Comparison of ENCODE assay signal across 21 cellular contexts in genomic region chr5:51433052-51433710, GRCh38. TPM values are rescaled to one million over a fixed set of nuclear protein-coding genes. Genes with fewer than 3 reads are reported as not detected.
DNase-seq lines count a peak whose midpoint lies in the region; FAIRE-seq and TF ChIP-seq lines count a peak whose summit lies in the region.
"Had no signal": no experiment of that assay in that cellular context is flagged by ENCODE, and none has a peak within 500 bp of the region (broad histone marks: within the 10 kb centered on the region; RNA-seq: fewer than 3 reads in every experiment).

No MANE protein-coding gene starts in this region.

- H3K4me1 ChIP-seq in endothelial cell of umbilical vein (ENCODE audit: control insufficient read depth, extremely low read depth, insufficient read depth, low read length): no peaks in the 10 kb centered on the region
- H3K4me1 ChIP-seq in small intestine (ENCODE audit: control insufficient read depth in 2 of 2, insufficient read depth in 1 of 2, low read depth in 1 of 2, low read length in 1 of 2): no peaks in the 10 kb centered on the region
- H3K4me1 ChIP-seq: SJSA1 had no signal

- H4K20me1 ChIP-seq in endothelial cell of umbilical vein (replicated peaks; ENCODE audit: control insufficient read depth, extremely low read depth, insufficient read depth, low read length): no peaks in the 10 kb centered on the region

- no peak overlapping the region for H3K4me3 ChIP-seq in endothelial cell of umbilical vein (replicated peaks in 1 of 3; ENCODE audit: insufficient read depth in 1 of 3, low read depth in 1 of 3, low read length in 3 of 3)
- H3K4me3 ChIP-seq in small intestine (ENCODE audit: low read depth in 1 of 2, low read length in 2 of 2): no peak overlapping the region
- H3K4me3 ChIP-seq: K562, SJSA1 had no signal

- WGBS in small intestine, 3 donors: 41 to 49% (median 45%) methylated on average over 3 of the region's 3 CpGs

- POLR2A ChIA-PET in endothelial cell of umbilical vein (lab: Charles Lee): no interaction called here

- H3K27ac ChIP-seq in endothelial cell of umbilical vein (ENCODE audit: insufficient read depth, low read depth, low read length) (no peak overlapping the region), small intestine (ENCODE audit: low read depth in 1 of 2, low read length in 1 of 2) (no peak overlapping the region)
- H3K27ac ChIP-seq: SJSA1 had no signal

- H3K36me3 ChIP-seq in endothelial cell of umbilical vein (ENCODE audit: control insufficient read depth in 2 of 2, extremely low read depth in 1 of 2, insufficient read depth in 2 of 2, low read length in 2 of 2) (no peaks in the 10 kb centered on the region), small intestine (ENCODE audit: control insufficient read depth in 2 of 2, insufficient read depth in 2 of 2, low read length in 2 of 2) (no peaks in the 10 kb centered on the region)
- H3K36me3 ChIP-seq: BE2C, SJSA1 had no signal

- peak overlapping the region; percentile 6 for H3K4me2 ChIP-seq in endothelial cell of umbilical vein (ENCODE audit: insufficient read depth, low read length)

- TF ChIP-seq POLR2A in endothelial cell of umbilical vein (IDR thresholded peaks at IDR 0.05; ENCODE audit: low read depth, low read length): no peak
- TF ChIP-seq POLR2A in GM12892 (IDR thresholded peaks at IDR 0.05; ENCODE audit: low read depth, low read length): no peak

- H3K9me1 ChIP-seq in endothelial cell of umbilical vein (replicated peaks; ENCODE audit: control insufficient read depth, extremely low read depth, insufficient read depth, low read length): no peaks in the 10 kb centered on the region

- no peak overlapping the region for H3K9ac ChIP-seq in endothelial cell of umbilical vein (replicated peaks; ENCODE audit: extremely low read depth, insufficient read depth, low read length)

- CTCF ChIA-PET in endothelial cell of umbilical vein (lab: Charles Lee): no interaction called here

- intact Hi-C loops in endothelial cell of umbilical vein (cut with micrococcal nuclease): loop anchor here (1.0 kb wide), 1 partner anchor 47 kb away; no protein-coding TSS in a partner anchor

- H2AFZ ChIP-seq in endothelial cell of umbilical vein (ENCODE audit: low read depth, low read length): no peak overlapping the region

- no peak for TF ChIP-seq CTCF in endothelial cell of umbilical vein (IDR thresholded peaks at IDR 0.05; ENCODE audit: extremely low read depth in 1 of 2, insufficient read depth in 1 of 2, low read depth in 1 of 2, low read length in 2 of 2)

- FAIRE-seq in RCC 7860 (lab: Jason Lieb, UNC): no peak
- no peak for FAIRE-seq in endothelial cell of umbilical vein (lab: Jason Lieb, UNC)
- peak; percentile 5 for FAIRE-seq in small intestine (lab: Jason Lieb, UNC)
- no peak for FAIRE-seq in GM12892 (lab: Jason Lieb, UNC)
- FAIRE-seq: GM18507, H54, K562 had no signal

- H3K27me3 ChIP-seq in endothelial cell of umbilical vein (ENCODE audit: control insufficient read depth in 2 of 2, insufficient read depth in 2 of 2, low read length in 2 of 2) (no peaks in the 10 kb centered on the region), small intestine (ENCODE audit: control insufficient read depth in 2 of 2, insufficient read depth in 2 of 2, low read length in 2 of 2) (no peaks in the 10 kb centered on the region)
- H3K27me3 ChIP-seq: BE2C, SJSA1 had no signal

- dilution Hi-C loops in endothelial cell of umbilical vein (cut with MboI; ENCODE audit: extremely low pct_ligation_motif_present, low sequenced_read_pairs): no loop called here

- no peaks in the 10 kb centered on the region for H3K9me3 ChIP-seq in endothelial cell of umbilical vein (replicated peaks; ENCODE audit: control insufficient read depth, insufficient read depth, low read length)
- no peaks in the 10 kb centered on the region for H3K9me3 ChIP-seq in small intestine (ENCODE audit: control insufficient read depth, low read depth)
- H3K9me3 ChIP-seq: BE2C, SJSA1 had no signal

- DNase-seq in ELR (ENCODE audit: low read depth) (peak; percentile 46), RCC 7860 (ENCODE audit: low spot score) (peak; percentile 6), endothelial cell of umbilical vein (ENCODE audit: low read depth, low spot score) (peak; percentile 37), small intestine (peak; percentile 8), SK-N-DZ (ENCODE audit: low spot score) (no peak), GM12892 (ENCODE audit: insufficient read length) (no peak), NCI-H82 treated with DMSO at 0.1 percent for 48 hours (lab: John Stamatoyannopoulos, UW; ENCODE audit: unreplicated experiment) (no peak)
- DNase-seq in stimulated activated naive CD4-positive, alpha-beta T cell (lab: John Stamatoyannopoulos, UW): no peak
- DNase-seq: BE2C; CD4-positive, alpha-beta memory T cell; NCI-H1092; NCI-H1694; NCI-H82 had no signal

- BruUV-seq in endothelial cell of umbilical vein (replicated peaks; lab: Mats Ljungman, UMichigan): no TSS peak

- no peaks in the 10 kb centered on the region for H3K79me2 ChIP-seq in endothelial cell of umbilical vein (ENCODE audit: control insufficient read depth, insufficient read depth, low read length)

TF ChIP-seq in endothelial cell of umbilical vein, 7 proteins besides CTCF, POLR2A, EP300 and RAD21:
- TF ChIP-seq FOS (IDR thresholded peaks at IDR 0.05; ENCODE audit: borderline replicate concordance, insufficient read depth, low read length): peak; percentile 40
- TF ChIP-seq JUN (IDR thresholded peaks at IDR 0.05; ENCODE audit: borderline replicate concordance, insufficient read depth, insufficient read length, low read depth): no peak

RNA-seq across cellular contexts. Expression of gene ISL1, which starts 49.9 kb away (rescaled TPM):
- 0.53 and 1.1 TPM in 2 replicates for total RNA-seq in endothelial cell of umbilical vein
- polyA plus RNA-seq in endothelial cell of umbilical vein (0.13 and 0.28 TPM in 2 replicates), small intestine (under 1 TPM; 0.45 to 0.54 (median 0.54) TPM)
- polyA plus RNA-seq in endothelial cell of umbilical vein (2011; cell fraction: cytosol; rRNA removed): 0.48 and 0.54 TPM in 2 replicates
- polyA plus RNA-seq in endothelial cell of umbilical vein (2011; cell fraction: nucleus; rRNA removed): 0.34 and 0.61 TPM in 2 replicates
- 0.51 and 0.65 TPM in 2 replicates for polyA plus RNA-seq in endothelial cell of umbilical vein (2012)
- 0.19 and 0.27 TPM in 2 replicates for polyA minus RNA-seq in endothelial cell of umbilical vein
- not detected for polyA minus RNA-seq in endothelial cell of umbilical vein (2011; cell fraction: cytosol; rRNA and poly(A)+ RNA removed)
- 0.24 and 0.43 TPM in 2 replicates for polyA minus RNA-seq in endothelial cell of umbilical vein (2011; cell fraction: nucleus; rRNA and poly(A)+ RNA removed)
- polyA plus RNA-seq in SK-N-DZ (2014; cell fraction: cytosol; rRNA removed): 98.5 and 119 TPM in 2 replicates
- 106 and 141 TPM in 2 replicates for polyA plus RNA-seq in SK-N-DZ (2014; cell fraction: nucleus; rRNA removed)
- not detected for polyA plus RNA-seq in GM12892 (2012; ENCODE audit: missing spikeins)
- total RNA-seq: CD4-positive, alpha-beta memory T cell; K562; M059J; NCI-H460; T-helper 1 cell treated with Interleukin-12 subunit alpha and Interleukin-12 subunit beta and Interleukin-4 antibody, amounts not matched to agents 30 ng/mL and 1 ng/mL, for 36 hours had no signal
- polyA plus RNA-seq: AG04450; CD4-positive, alpha-beta memory T cell; K562 had no signal

Comparison
In these comparisons a context has a peak if more than half of its experiments do, and no peak if none do; other contexts are left out.
1. DNase-seq: peak in ELR (single experiment), RCC 7860 (single experiment), endothelial cell of umbilical vein (single experiment) and small intestine (single experiment); none in SK-N-DZ (single experiment), GM12892 (single experiment), NCI-H82 treated with DMSO at 0.1 percent for 48 hours (single experiment) and stimulated activated naive CD4-positive, alpha-beta T cell (0 of 6).